Comparison of ENCODE assay signal across 2 cellular contexts in genomic region chr17:55672010-55672409, GRCh38. TPM values are rescaled to one million over a fixed set of nuclear protein-coding genes. Genes with fewer than 3 reads are reported as not detected.
"Had no signal": no experiment of that assay in that cellular context is flagged by ENCODE, and none has a peak within 500 bp of the region (broad histone marks: within the 10 kb centered on the region; RNA-seq: fewer than 3 reads in every experiment).

No MANE protein-coding gene starts in this region.

RNA-seq across cellular contexts. Expression of gene TMEM100, which starts 50.7 kb away (rescaled TPM):
- total RNA-seq: HepG2, PC-9 had no signal
- polyA plus RNA-seq: HepG2 had no signal
